ENCODE assay signal across 8 cellular contexts in the genomic region with DNA sequence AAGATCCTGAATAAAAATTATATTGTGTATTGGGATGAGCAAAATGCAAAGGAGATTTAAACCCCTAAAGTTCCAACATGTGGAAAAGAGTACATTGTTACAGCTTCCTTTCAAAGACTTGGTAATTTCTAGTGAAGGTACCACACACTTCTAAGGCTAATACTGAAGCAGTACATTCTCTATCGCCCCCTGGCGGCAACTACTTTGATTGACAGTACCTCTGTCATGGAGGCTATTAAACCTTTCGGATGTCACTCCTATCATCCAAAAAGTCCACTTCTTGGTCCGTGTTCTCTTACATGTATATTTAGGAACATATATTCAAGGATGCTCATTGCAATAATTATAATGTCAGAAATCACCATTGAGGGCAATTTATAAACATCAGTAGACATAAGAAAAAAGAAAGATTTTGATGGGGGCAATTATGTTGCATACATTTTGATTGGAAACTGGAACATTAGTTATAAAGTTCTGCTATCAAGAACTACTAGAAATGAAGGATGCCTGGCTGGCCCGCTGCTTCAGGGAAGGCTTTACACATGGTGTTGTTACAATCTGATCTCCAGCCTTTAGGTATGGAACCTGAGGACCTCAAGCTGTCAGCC.
DNase-seq lines count a peak whose midpoint lies in the region; ATAC-seq and TF ChIP-seq lines count a peak whose summit lies in the region.

No MANE protein-coding gene starts in this region.

- DNase-seq in EH (ENCODE audit: low read depth) = peak; percentile 57
- peak; percentile 55 for DNase-seq in RPMI7951 (ENCODE audit: low read depth)
- peak; percentile 9 for DNase-seq in activated T-helper 1 cell treated with Interleukin-2 at 50 U/mL for 16 hours (ENCODE audit: low read depth)
- DNase-seq in fibroblast of villous mesenchyme (ENCODE audit: low read depth) = peak; percentile 43
- DNase-seq in osteoblast (ENCODE audit: insufficient read length, low spot score, missing footprints) = no peak
- peak; percentile 75 for DNase-seq in type B pancreatic cell (ENCODE audit: extremely low spot score, unreplicated experiment)

- H4K20me1 ChIP-seq in osteoblast (ENCODE audit: insufficient read depth, low read length) = no peaks in the 10 kb centered on the region

- H3K27me3 ChIP-seq in osteoblast (ENCODE audit: insufficient read depth, low read length) = no peaks in the 10 kb centered on the region

- H3K4me1 Mint-ChIP-seq in type B pancreatic cell (ENCODE audit: unreplicated experiment) = no peaks in the 10 kb centered on the region

- no peak overlapping the region for H3K27ac ChIP-seq in osteoblast (ENCODE audit: low read depth, low read length)

- no peaks in the 10 kb centered on the region for H3K36me3 Mint-ChIP-seq in type B pancreatic cell

- no peak overlapping the region for H3K27ac Mint-ChIP-seq in type B pancreatic cell

- no peaks in the 10 kb centered on the region for H3K9me3 Mint-ChIP-seq in type B pancreatic cell

- no peak overlapping the region for H3K4me2 ChIP-seq in osteoblast (ENCODE audit: insufficient read depth, low read length)

- no peaks in the 10 kb centered on the region for H3K36me3 ChIP-seq in osteoblast (ENCODE audit: insufficient read depth, low read length)

- TF ChIP-seq RAD21 in Ishikawa (IDR thresholded peaks at IDR 0.05; ENCODE audit: low read depth) = peak; percentile 61

- peak; percentile 77 for TF ChIP-seq CTCF in fibroblast of villous mesenchyme (IDR thresholded peaks at IDR 0.05; ENCODE audit: insufficient read depth, low read depth, low read length)
- peak; percentile 87 for TF ChIP-seq CTCF in osteoblast (IDR thresholded peaks at IDR 0.05; ENCODE audit: extremely low read depth, low read depth, low read length)
- TF ChIP-seq CTCF in type B pancreatic cell (conservative IDR thresholded peaks at IDR 0.05) = peak; percentile 95

- H3K27me3 Mint-ChIP-seq in type B pancreatic cell = no peaks in the 10 kb centered on the region

- peak; percentile 97 for ATAC-seq in GM21717 (IDR thresholded peaks at IDR 0.05; ENCODE audit: unreplicated experiment)

- H3K4me3 ChIP-seq in fibroblast of villous mesenchyme (ENCODE audit: low read depth, low read length) (no peak overlapping the region), osteoblast (ENCODE audit: insufficient read depth, low read length) (no peak overlapping the region)

- no peak overlapping the region for H3K4me3 Mint-ChIP-seq in type B pancreatic cell

- TF ChIP-seq EP300 in Ishikawa (IDR thresholded peaks at IDR 0.05; ENCODE audit: borderline replicate concordance) = no peak

- H3K9me3 ChIP-seq in osteoblast (ENCODE audit: low read depth, low read length) = no peaks in the 10 kb centered on the region

- H3K4me1 ChIP-seq in osteoblast (ENCODE audit: insufficient read depth, low read length) = peaks cover 11% of the 10 kb centered on the region

- H3K79me2 ChIP-seq in osteoblast (ENCODE audit: insufficient read depth, low read length) = no peaks in the 10 kb centered on the region

- no peak overlapping the region for H2AFZ ChIP-seq in osteoblast (ENCODE audit: low read length)

TF ChIP-seq in Ishikawa, 13 proteins besides CTCF, POLR2A, EP300 and RAD21:
- no peak for TF ChIP-seq TCF12 (IDR thresholded peaks at IDR 0.05; ENCODE audit: low read depth)
- TF ChIP-seq MAX (IDR thresholded peaks at IDR 0.05) = no peak
- no peak for TF ChIP-seq NFIC (IDR thresholded peaks at IDR 0.05)
- TF ChIP-seq CREB1 (IDR thresholded peaks at IDR 0.05; ENCODE audit: low read depth) = no peak
- no peak for TF ChIP-seq YY1 (IDR thresholded peaks at IDR 0.05; ENCODE audit: low read depth)
- TF ChIP-seq REST (IDR thresholded peaks at IDR 0.05; ENCODE audit: low read depth) = no peak
- no peak for TF ChIP-seq TEAD4 (IDR thresholded peaks at IDR 0.05)
- no peak for TF ChIP-seq ZBTB7A (IDR thresholded peaks at IDR 0.05; ENCODE audit: low read depth)
- TF ChIP-seq CEBPB (IDR thresholded peaks at IDR 0.05) = no peak
- TF ChIP-seq USF1 (IDR thresholded peaks at IDR 0.05) = no peak
- TF ChIP-seq FOXM1 (IDR thresholded peaks at IDR 0.05; ENCODE audit: borderline replicate concordance, low read depth) = no peak
- no peak for TF ChIP-seq EGR1 (IDR thresholded peaks at IDR 0.05)
TF ChIP-seq in Ishikawa: peak in this region for 0.
